Comparison of ENCODE assay signal across 12 cellular contexts in the genomic region with DNA sequence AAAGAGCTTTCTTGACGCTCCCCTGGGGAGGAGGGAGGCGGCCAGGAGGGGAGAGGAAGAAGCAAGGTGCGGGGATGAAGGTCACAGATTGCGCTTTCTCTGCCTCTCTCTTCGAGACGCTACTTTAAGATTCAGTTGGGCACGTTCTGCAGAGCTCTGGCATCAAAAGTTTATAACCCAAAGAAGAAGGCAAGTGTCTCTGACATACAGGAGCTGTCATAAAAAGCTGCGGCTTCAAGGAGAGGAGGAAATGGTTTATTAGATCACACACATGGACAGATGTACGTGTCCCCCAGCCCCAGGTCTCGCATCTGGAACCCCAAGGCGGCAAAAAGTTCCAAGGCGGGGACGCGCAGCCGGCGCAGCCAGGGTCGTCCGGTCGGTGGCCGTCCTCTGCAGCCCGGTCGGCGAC.
A peak's percentile ranks its signal among the peaks of the same experiment; 100 is the strongest.
DNase-seq lines count a peak whose midpoint lies in the region; ATAC-seq and TF ChIP-seq lines count a peak whose summit lies in the region.
"Had no signal": no experiment of that assay in that cellular context is flagged by ENCODE, and none has a peak within 500 bp of the region (broad histone marks: within the 10 kb centered on the region; RNA-seq: fewer than 3 reads in every experiment).

No MANE protein-coding gene starts in this region.

- H3K4me3 ChIP-seq in SK-N-SH (ENCODE audit: low read depth in 2 of 2, low read length in 1 of 2): peak overlapping the region; percentile 21 to 44; a peak in 3 of 4 replicates
- H3K4me3 ChIP-seq in astrocyte of the cerebellum (ENCODE audit: low read depth, low read length): peak overlapping the region; percentile 37
- peak overlapping the region; percentile 83 for H3K4me3 ChIP-seq in iPS-20b (ENCODE audit: low read length)
- H3K4me3 ChIP-seq in spleen: peak overlapping the region in 7 of 8 donors; percentile 11 to 67 (median 37)
- no peak overlapping the region for H3K4me3 ChIP-seq in HAP-1

- intact Hi-C loops in spleen (cut with DNase I; ENCODE audit: low total_unique reads): no loop called here

- WGBS in SK-N-SH (ENCODE audit: low lambda C conversion rate): 4% methylated on average over 22 of the region's 23 CpGs
- 1 to 11% (median 4%) methylated on average over 9 to 23 of the region's 23 CpGs for WGBS in spleen, 5 donors

- H3K9ac ChIP-seq in SK-N-SH (no peak overlapping the region), iPS-20b (ENCODE audit: low read depth, low read length) (peak overlapping the region; percentile 34; the same call in 1 of the 2 replicates)

- no peaks in the 10 kb centered on the region for H3K9me2 ChIP-seq in SK-N-SH

- in situ Hi-C loops in astrocyte of the cerebellum (cut with HindIII; ENCODE audit: low sequenced_read_pairs): no loop called here
- in situ Hi-C loops in HAP-1 (cut with MboI; ENCODE audit: low sequenced_read_pairs): no loop called here

- H3K4me2 ChIP-seq in SK-N-SH: peak overlapping the region; percentile 57; the same call in 1 of the 2 replicates

- H3K27ac ChIP-seq in SK-N-SH (ENCODE audit: low read depth in 2 of 2, low read length in 1 of 2) (no peak overlapping the region), iPS-20b (ENCODE audit: low read length) (no peak overlapping the region), spleen (peak overlapping the region in 1 of 8 donors; percentile 17)
- H3K27ac ChIP-seq: right lobe of liver had no signal

- H3K79me2 ChIP-seq in SK-N-SH (ENCODE audit: insufficient read depth): no peaks in the 10 kb centered on the region

- H3K4me1 ChIP-seq in SK-N-SH (ENCODE audit: control insufficient read depth in 1 of 2, insufficient read depth in 2 of 2, low read depth in 1 of 2, low read length in 1 of 2) (no peaks in the 10 kb centered on the region; a peak in 1 of 4 replicates), iPS-20b (ENCODE audit: insufficient read depth, low read length) (no peaks in the 10 kb centered on the region; the same call in 1 of the 2 replicates), spleen (peaks cover 0 to 32% (median 13%) of the 10 kb centered on the region in 6 donors), HAP-1 (no peaks in the 10 kb centered on the region)

- DNase-seq in SK-N-SH: no peak
- DNase-seq in astrocyte of the cerebellum (ENCODE audit: low read depth): no peak
- no peak for DNase-seq in spleen
- DNase-seq in HAP-1 (ENCODE audit: low spot score in 2 of 2): no peak
- DNase-seq: activated effector memory CD4-positive, alpha-beta T cell treated with anti-CD3 and anti-CD28 coated beads, Interleukin-2, amount 50 U/mL, for 16 hours; effector memory CD8-positive, alpha-beta T cell; left colon; right lobe of liver had no signal

- H3K27me3 ChIP-seq in SK-N-SH (ENCODE audit: insufficient read depth) (peaks cover 4% of the 10 kb centered on the region; the same call in 1 of the 2 replicates), iPS-20b (ENCODE audit: insufficient read depth, low read length) (peaks cover 61% of the 10 kb centered on the region), spleen (replicated peaks in 1 of 7) (peaks cover 0 to 50% (median 14%) of the 10 kb centered on the region in 7 donors), HAP-1 (ENCODE audit: low read depth) (no peaks in the 10 kb centered on the region)

- CTCF ChIA-PET in SK-N-SH (lab: Yijun Ruan, JAX): interaction anchor here (0.6 to 1.5 kb wide), 15 partner anchors 9 to 1249 kb away, joined by 3 to 7 read pairs (median 3); no protein-coding TSS in a partner anchor

- TF ChIP-seq EP300 in SK-N-SH (IDR thresholded peaks at IDR 0.05; ENCODE audit: borderline replicate concordance in 1 of 2, low read depth in 1 of 2, low read length in 1 of 2): no peak

- ATAC-seq in SK-N-SH treated with all-trans-retinoic acid at 6 μM for 48 hours: no peak
- no peak for ATAC-seq in HG03469 (IDR thresholded peaks at IDR 0.05; ENCODE audit: unreplicated experiment)
- ATAC-seq in HG02852 (IDR thresholded peaks at IDR 0.05; ENCODE audit: unreplicated experiment): no peak
- ATAC-seq: effector memory CD8-positive, alpha-beta T cell; left colon had no signal

- no peak for TF ChIP-seq POLR2A in spleen (IDR thresholded peaks at IDR 0.05)

- no peak for TF ChIP-seq CTCF in SK-N-SH (IDR thresholded peaks at IDR 0.05)
- TF ChIP-seq CTCF in astrocyte of the cerebellum (IDR thresholded peaks at IDR 0.05; ENCODE audit: low read depth, low read length, missing control alignments): no peak
- no peak for TF ChIP-seq CTCF in spleen (IDR thresholded peaks at IDR 0.05 in 8 of 11, conservative IDR thresholded peaks at IDR 0.05 in 3 of 11)

- no peaks in the 10 kb centered on the region for H3F3A ChIP-seq in SK-N-SH (replicated peaks; ENCODE audit: insufficient read depth)

- no peak overlapping the region for H2AFZ ChIP-seq in SK-N-SH (ENCODE audit: low read depth)

- H3K9me3 ChIP-seq in SK-N-SH (no peaks in the 10 kb centered on the region), iPS-20b (ENCODE audit: insufficient read depth, low read depth, low read length) (no peaks in the 10 kb centered on the region), spleen (no peaks in the 10 kb centered on the region), HAP-1 (no peaks in the 10 kb centered on the region)
- H3K9me3 ChIP-seq: right lobe of liver had no signal

- H3K36me3 ChIP-seq in SK-N-SH (replicated peaks in 1 of 2; ENCODE audit: control insufficient read depth in 1 of 2, insufficient read depth in 2 of 2, low read length in 1 of 2): no peaks in the 10 kb centered on the region
- H3K36me3 ChIP-seq in iPS-20b (ENCODE audit: insufficient read depth, low read depth, low read length): no peaks in the 10 kb centered on the region
- no peaks in the 10 kb centered on the region for H3K36me3 ChIP-seq in spleen
- H3K36me3 ChIP-seq in HAP-1 (replicated peaks): no peaks in the 10 kb centered on the region
- H3K36me3 ChIP-seq: right lobe of liver had no signal

- H4K20me1 ChIP-seq in SK-N-SH (ENCODE audit: insufficient read depth): no peaks in the 10 kb centered on the region

- POLR2A ChIA-PET in SK-N-SH (lab: Yijun Ruan, JAX): no interaction called here

- no peak for TF ChIP-seq RAD21 in SK-N-SH (IDR thresholded peaks at IDR 0.05; ENCODE audit: low read length)

TF ChIP-seq in SK-N-SH, 30 proteins besides CTCF, POLR2A, EP300 and RAD21 (continues in another document):
- TF ChIP-seq, protein P1, sequence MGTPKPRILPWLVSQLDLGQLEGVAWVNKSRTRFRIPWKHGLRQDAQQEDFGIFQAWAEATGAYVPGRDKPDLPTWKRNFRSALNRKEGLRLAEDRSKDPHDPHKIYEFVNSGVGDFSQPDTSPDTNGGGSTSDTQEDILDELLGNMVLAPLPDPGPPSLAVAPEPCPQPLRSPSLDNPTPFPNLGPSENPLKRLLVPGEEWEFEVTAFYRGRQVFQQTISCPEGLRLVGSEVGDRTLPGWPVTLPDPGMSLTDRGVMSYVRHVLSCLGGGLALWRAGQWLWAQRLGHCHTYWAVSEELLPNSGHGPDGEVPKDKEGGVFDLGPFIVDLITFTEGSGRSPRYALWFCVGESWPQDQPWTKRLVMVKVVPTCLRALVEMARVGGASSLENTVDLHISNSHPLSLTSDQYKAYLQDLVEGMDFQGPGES (IDR thresholded peaks at IDR 0.05; ENCODE audit: low read depth, low read length): no peak
- TF ChIP-seq, protein P2, sequence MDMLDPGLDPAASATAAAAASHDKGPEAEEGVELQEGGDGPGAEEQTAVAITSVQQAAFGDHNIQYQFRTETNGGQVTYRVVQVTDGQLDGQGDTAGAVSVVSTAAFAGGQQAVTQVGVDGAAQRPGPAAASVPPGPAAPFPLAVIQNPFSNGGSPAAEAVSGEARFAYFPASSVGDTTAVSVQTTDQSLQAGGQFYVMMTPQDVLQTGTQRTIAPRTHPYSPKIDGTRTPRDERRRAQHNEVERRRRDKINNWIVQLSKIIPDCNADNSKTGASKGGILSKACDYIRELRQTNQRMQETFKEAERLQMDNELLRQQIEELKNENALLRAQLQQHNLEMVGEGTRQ (IDR thresholded peaks at IDR 0.05; ENCODE audit: borderline replicate concordance, low read depth, low read length): no peak
- TF ChIP-seq ELF1 (IDR thresholded peaks at IDR 0.05) (no peak), JUND (IDR thresholded peaks at IDR 0.05) (no peak), FOSL2 (IDR thresholded peaks at IDR 0.05; ENCODE audit: borderline replicate concordance, low read depth) (no peak)

TF ChIP-seq in SK-N-SH treated with all-trans-retinoic acid at 6 μM for 48 hours, 23 proteins besides CTCF, POLR2A, EP300 and RAD21 (continues in another document):
- no peak for TF ChIP-seq ZC3H10 (CRISPR knock-in tag; IDR thresholded peaks at IDR 0.05)
- TF ChIP-seq ZFP30 (CRISPR knock-in tag; IDR thresholded peaks at IDR 0.05): no peak
- TF ChIP-seq OSR1 (CRISPR knock-in tag; IDR thresholded peaks at IDR 0.05): no peak
- no peak for TF ChIP-seq ZNF565 (CRISPR knock-in tag; conservative IDR thresholded peaks at IDR 0.05; ENCODE audit: low read depth)
- TF ChIP-seq PPARA (CRISPR knock-in tag; IDR thresholded peaks at IDR 0.05; ENCODE audit: borderline replicate concordance): no peak
- TF ChIP-seq, protein P3, sequence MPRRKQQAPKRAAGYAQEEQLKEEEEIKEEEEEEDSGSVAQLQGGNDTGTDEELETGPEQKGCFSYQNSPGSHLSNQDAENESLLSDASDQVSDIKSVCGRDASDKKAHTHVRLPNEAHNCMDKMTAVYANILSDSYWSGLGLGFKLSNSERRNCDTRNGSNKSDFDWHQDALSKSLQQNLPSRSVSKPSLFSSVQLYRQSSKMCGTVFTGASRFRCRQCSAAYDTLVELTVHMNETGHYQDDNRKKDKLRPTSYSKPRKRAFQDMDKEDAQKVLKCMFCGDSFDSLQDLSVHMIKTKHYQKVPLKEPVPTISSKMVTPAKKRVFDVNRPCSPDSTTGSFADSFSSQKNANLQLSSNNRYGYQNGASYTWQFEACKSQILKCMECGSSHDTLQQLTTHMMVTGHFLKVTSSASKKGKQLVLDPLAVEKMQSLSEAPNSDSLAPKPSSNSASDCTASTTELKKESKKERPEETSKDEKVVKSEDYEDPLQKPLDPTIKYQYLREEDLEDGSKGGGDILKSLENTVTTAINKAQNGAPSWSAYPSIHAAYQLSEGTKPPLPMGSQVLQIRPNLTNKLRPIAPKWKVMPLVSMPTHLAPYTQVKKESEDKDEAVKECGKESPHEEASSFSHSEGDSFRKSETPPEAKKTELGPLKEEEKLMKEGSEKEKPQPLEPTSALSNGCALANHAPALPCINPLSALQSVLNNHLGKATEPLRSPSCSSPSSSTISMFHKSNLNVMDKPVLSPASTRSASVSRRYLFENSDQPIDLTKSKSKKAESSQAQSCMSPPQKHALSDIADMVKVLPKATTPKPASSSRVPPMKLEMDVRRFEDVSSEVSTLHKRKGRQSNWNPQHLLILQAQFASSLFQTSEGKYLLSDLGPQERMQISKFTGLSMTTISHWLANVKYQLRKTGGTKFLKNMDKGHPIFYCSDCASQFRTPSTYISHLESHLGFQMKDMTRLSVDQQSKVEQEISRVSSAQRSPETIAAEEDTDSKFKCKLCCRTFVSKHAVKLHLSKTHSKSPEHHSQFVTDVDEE (CRISPR knock-in tag; IDR thresholded peaks at IDR 0.05): no peak
